ENCODE assay signal across 17 cellular contexts in the genomic region with DNA sequence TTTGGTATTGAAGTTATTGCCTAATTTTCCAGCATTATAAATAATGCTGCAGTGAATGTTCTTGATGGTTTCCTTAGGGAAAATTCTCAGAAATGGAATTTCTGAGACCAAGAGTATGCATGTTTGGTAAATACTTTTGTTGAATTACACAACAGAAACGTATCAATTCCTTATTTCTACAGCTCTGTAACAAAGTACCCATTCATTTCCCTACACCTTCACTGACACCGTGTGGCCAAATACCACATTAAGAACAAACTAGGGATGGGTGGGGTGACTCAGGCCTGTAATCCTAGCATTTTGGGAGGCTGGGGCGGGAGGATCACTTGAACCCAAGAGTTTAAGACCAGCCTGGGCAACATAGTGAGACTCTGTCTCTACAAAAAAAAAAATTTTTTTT. TPM values are rescaled to one million over a fixed set of nuclear protein-coding genes. Genes with fewer than 3 reads are reported as not detected.
DNase-seq lines count a peak whose midpoint lies in the region; ATAC-seq, FAIRE-seq and TF ChIP-seq lines count a peak whose summit lies in the region.
"Had no signal": no experiment of that assay in that cellular context is flagged by ENCODE, and none has a peak within 500 bp of the region (broad histone marks: within the 10 kb centered on the region; RNA-seq: fewer than 3 reads in every experiment).

No MANE protein-coding gene starts in this region.

- no peak for ATAC-seq in HepG2
- no peak for ATAC-seq in right lobe of liver
- ATAC-seq in PC-3, result peak; percentile 91
- no peak for ATAC-seq in heart right ventricle
- no peak for ATAC-seq in natural killer cell
- ATAC-seq: activated CD4-positive, CD25-positive, alpha-beta regulatory T cell treated with anti-CD3 and anti-CD28 coated beads, Interleukin-2, amount 50 U/mL, for 24 hours; pancreas had no signal

- no peak for TF ChIP-seq POLR2A in HepG2 (IDR thresholded peaks at IDR 0.05; ENCODE audit: insufficient read depth in 1 of 2, low read depth in 2 of 2, low read length in 2 of 2)
- no peak for TF ChIP-seq POLR2A in right lobe of liver (IDR thresholded peaks at IDR 0.05)

- 61% methylated on average over 3 of the region's 3 CpGs for WGBS in HepG2 (ENCODE audit: low lambda C conversion rate)
- WGBS in right lobe of liver (ENCODE audit: insufficient coverage, low coverage, low lambda C conversion rate, missing lambda C conversion rate), result 19% methylated on average over 2 of the region's 3 CpGs
- 61 to 66% methylated on average over 3 of the region's 3 CpGs for WGBS in heart right ventricle, 2 donors

- H3K27me3 Mint-ChIP-seq in natural killer cell (ENCODE audit: low read depth in 2 of 2), result no peaks in the 10 kb centered on the region
- H3K27me3 Mint-ChIP-seq: activated naive CD8-positive, alpha-beta T cell treated with anti-CD3 and anti-CD28 coated beads for 36 hours had no signal

- H3K36me3 ChIP-seq in HepG2 (replicated peaks in 1 of 2; ENCODE audit: control insufficient read depth in 1 of 2, insufficient read depth in 2 of 2, low read length in 2 of 2), result peaks cover 13 to 37% of the 10 kb centered on the region in 2 experiments
- peaks cover 0 to 16% (median 8%) of the 10 kb centered on the region in 4 donors for H3K36me3 ChIP-seq in right lobe of liver
- H3K36me3 ChIP-seq in PC-3 (ENCODE audit: low read depth, low read length), result peaks cover 32% of the 10 kb centered on the region
- peaks cover 0 to 90% (median 30%) of the 10 kb centered on the region in 9 donors for H3K36me3 ChIP-seq in heart right ventricle
- H3K36me3 ChIP-seq: pancreas had no signal

- TF ChIP-seq EP300 in HepG2 (IDR thresholded peaks at IDR 0.05; ENCODE audit: low read depth in 2 of 2, low read length in 2 of 2) (no peak), HepG2 (CRISPR knock-in tag; IDR thresholded peaks at IDR 0.05; ENCODE audit: borderline replicate concordance) (no peak)

- POLR2A ChIA-PET in HepG2 (lab: Yijun Ruan, JAX) (no interaction called here), PC-3 (lab: Charles Lee; ENCODE audit: unreplicated experiment) (no interaction called here)

- H3K27me3 ChIP-seq in HepG2 (ENCODE audit: control insufficient read depth in 1 of 2, insufficient read depth in 2 of 2, low read length in 2 of 2) (no peaks in the 10 kb centered on the region), right lobe of liver (no peaks in the 10 kb centered on the region), PC-3 (ENCODE audit: low read length) (no peaks in the 10 kb centered on the region), heart right ventricle (no peaks in the 10 kb centered on the region)
- H3K27me3 ChIP-seq: esophagus muscularis mucosa, pancreas, tibial nerve had no signal

- H3K4me3 ChIP-seq in HepG2 (replicated peaks in 1 of 3; ENCODE audit: insufficient read depth in 1 of 3, low read depth in 2 of 3, low read length in 3 of 3) (no peak overlapping the region), right lobe of liver (no peak overlapping the region), PC-3 (ENCODE audit: low read length) (no peak overlapping the region), heart right ventricle (no peak overlapping the region)
- H3K4me3 ChIP-seq: esophagus muscularis mucosa, pancreas, tibial nerve had no signal

- H2AFZ ChIP-seq in HepG2 (ENCODE audit: low read length), result no peak overlapping the region
- H2AFZ ChIP-seq in PC-3 (ENCODE audit: low read length), result no peak overlapping the region

- DNase-seq in HepG2 (ENCODE audit: low spot score), result no peak
- DNase-seq in right lobe of liver, result no peak
- DNase-seq in PC-3, result peak; percentile 69
- peak; percentile 29 for DNase-seq in dermis blood vessel endothelial cell
- no peak for DNase-seq in G401 (ENCODE audit: low spot score)
- no peak for DNase-seq in heart right ventricle
- no peak for DNase-seq in natural killer cell
- no peak for DNase-seq in NCI-H510A treated with DMSO at 0.1 percent for 48 hours (lab: John Stamatoyannopoulos, UW)
- DNase-seq: activated naive CD8-positive, alpha-beta T cell treated with anti-CD3 and anti-CD28 coated beads for 36 hours; cerebellar nuclear complex; NCI-H1417; pancreas had no signal

- BruUV-seq in HepG2 (replicated peaks; lab: Mats Ljungman, UMichigan) (no TSS peak), PC-3 (replicated peaks; lab: Mats Ljungman, UMichigan) (no TSS peak)

- TF ChIP-seq CTCF in HepG2 (CRISPR knock-in tag; IDR thresholded peaks at IDR 0.05) (peak; percentile 22), right lobe of liver (IDR thresholded peaks at IDR 0.05) (no peak), PC-3 (conservative IDR thresholded peaks at IDR 0.05; ENCODE audit: low read depth, low read length) (peak; percentile 54), heart right ventricle (IDR thresholded peaks at IDR 0.05) (no peak), natural killer cell (IDR thresholded peaks at IDR 0.05) (no peak)

- no peak overlapping the region for H3K27ac Mint-ChIP-seq in natural killer cell
- H3K27ac Mint-ChIP-seq: activated naive CD8-positive, alpha-beta T cell treated with anti-CD3 and anti-CD28 coated beads for 36 hours; mesothelial cell of epicardium had no signal

- CTCF ChIA-PET in HepG2 (lab: Yijun Ruan, JAX; ENCODE audit: low intra/inter-chr PET ratio, low total read pairs), result no interaction called here
- CTCF ChIA-PET in PC-3 (lab: Charles Lee), result no interaction called here

- H4K20me1 ChIP-seq in HepG2 (ENCODE audit: insufficient read depth, low read length) (no peaks in the 10 kb centered on the region), PC-3 (ENCODE audit: low read length) (no peaks in the 10 kb centered on the region)

- H3K4me1 ChIP-seq in HepG2 (ENCODE audit: insufficient read depth, low read length) (no peaks in the 10 kb centered on the region), right lobe of liver (peaks cover 0 to 25% (median 7%) of the 10 kb centered on the region in 4 donors), PC-3 (ENCODE audit: insufficient read depth, low read length) (no peaks in the 10 kb centered on the region), heart right ventricle (peaks cover 0 to 32% (median 24%) of the 10 kb centered on the region in 9 donors)
- H3K4me1 ChIP-seq: pancreas had no signal

- in situ Hi-C loops in HepG2 (cut with HindIII; ENCODE audit: extremely low pct_ligation_motif_present, low pct_unique_long_range_greater_than_20kb), result no loop called here
- in situ Hi-C loops in G401 (cut with HindIII; ENCODE audit: low sequenced_read_pairs), result no loop called here

- H3F3A ChIP-seq in PC-3 (ENCODE audit: low read length, unreplicated experiment), result no peaks in the 10 kb centered on the region

- no peak for FAIRE-seq in HepG2 (lab: Jason Lieb, UNC)
- FAIRE-seq: H1, pancreas had no signal

- H3K9me3 Mint-ChIP-seq in natural killer cell, result no peaks in the 10 kb centered on the region
- H3K9me3 Mint-ChIP-seq: activated naive CD8-positive, alpha-beta T cell treated with anti-CD3 and anti-CD28 coated beads for 36 hours; mesothelial cell of epicardium had no signal

- H3K9ac ChIP-seq in HepG2 (ENCODE audit: insufficient read depth, low read depth, low read length) (no peak overlapping the region), PC-3 (ENCODE audit: low read length) (no peak overlapping the region)

- H3K4me3 Mint-ChIP-seq in natural killer cell, result no peak overlapping the region
- H3K4me3 Mint-ChIP-seq: activated naive CD8-positive, alpha-beta T cell treated with anti-CD3 and anti-CD28 coated beads for 36 hours; mesothelial cell of epicardium had no signal

- H3K36me3 Mint-ChIP-seq in natural killer cell, result no peaks in the 10 kb centered on the region

- H3K9me3 ChIP-seq in HepG2 (ENCODE audit: low read length) (no peaks in the 10 kb centered on the region), right lobe of liver (no peaks in the 10 kb centered on the region), PC-3 (ENCODE audit: low read length) (no peaks in the 10 kb centered on the region), heart right ventricle (peaks cover 0 to 12% (median 5%) of the 10 kb centered on the region in 11 donors)
- H3K9me3 ChIP-seq: pancreas had no signal

- H3K4me2 ChIP-seq in HepG2 (ENCODE audit: low read depth, low read length), result no peak overlapping the region
- H3K4me2 ChIP-seq in PC-3 (ENCODE audit: low read length), result no peak overlapping the region

- H3K79me2 ChIP-seq in HepG2 (ENCODE audit: insufficient read depth, low read length) (no peaks in the 10 kb centered on the region), PC-3 (ENCODE audit: low read length) (no peaks in the 10 kb centered on the region)

- H3K27ac ChIP-seq in HepG2 (ENCODE audit: extremely low read length, insufficient read depth, low read length) (no peak overlapping the region), right lobe of liver (no peak overlapping the region), PC-3 (ENCODE audit: low read length) (no peak overlapping the region), heart right ventricle (no peak overlapping the region)
- H3K27ac ChIP-seq: esophagus muscularis mucosa, pancreas, tibial nerve had no signal

- no peak for TF ChIP-seq RAD21 in HepG2 (CRISPR knock-in tag; IDR thresholded peaks at IDR 0.05)

- H3K9me2 ChIP-seq in PC-3 (replicated peaks; ENCODE audit: low read length), result no peaks in the 10 kb centered on the region

- intact Hi-C loops in HepG2 (cut with micrococcal nuclease; ENCODE audit: unreplicated experiment), result no loop called here
- intact Hi-C loops in right lobe of liver (cut with DNase I), result no loop called here
- intact Hi-C loops in PC-3 (cut with micrococcal nuclease), result loop anchor here (10.0 kb wide), 1 partner anchor 150 kb away; the partner anchor contains the start of gene ABCG4
- intact Hi-C loops in heart right ventricle (cut with DNase I), result loop anchor here in 1 of 10 donors (10.0 kb wide), 1 partner anchor 90 kb away; the partner anchor contains the start of gene CBL
- intact Hi-C loops in natural killer cell (cut with micrococcal nuclease), result no loop called here

- H3K4me1 Mint-ChIP-seq in natural killer cell, result no peaks in the 10 kb centered on the region
- H3K4me1 Mint-ChIP-seq: activated naive CD8-positive, alpha-beta T cell treated with anti-CD3 and anti-CD28 coated beads for 36 hours had no signal

RNA-seq across cellular contexts. Expression of gene MCAM, which starts 21.8 kb away (rescaled TPM):
- total RNA-seq in HepG2 (2016; rRNA removed; fragmentation: Illumina TruSeq; extraction: Trizol), result 5.9 and 15.2 TPM in 2 replicates
- 0.97 and 1.4 TPM in 2 replicates for total RNA-seq in HepG2 (2016; cell fraction: cytosol; rRNA removed; fragmentation: Illumina TruSeq; extraction: Trizol; ENCODE audit: low read depth)
- 5.2 and 13.8 TPM in 2 replicates for total RNA-seq in HepG2 (2016; cell fraction: insoluble cytoplasmic fraction; rRNA removed; fragmentation: Illumina TruSeq; extraction: Trizol)
- total RNA-seq in HepG2 (2016; cell fraction: membrane; rRNA removed; fragmentation: Illumina TruSeq; extraction: Trizol), result 2.5 and 3.3 TPM in 2 replicates
- total RNA-seq in HepG2 (2016; cell fraction: nucleus; rRNA removed; fragmentation: Illumina TruSeq; extraction: Trizol), result 13.7 and 14.4 TPM in 2 replicates
- 12.1 and 18.6 TPM in 2 replicates for polyA plus RNA-seq in HepG2 (2011; rRNA removed)
- polyA plus RNA-seq in HepG2 (2011; cell fraction: cytosol; rRNA removed), result 33.4 and 50.2 TPM in 2 replicates
- polyA plus RNA-seq in HepG2 (2011; cell fraction: nucleus; rRNA removed), result 24.8 and 27.5 TPM in 2 replicates
- 4.0 and 15.6 TPM in 2 replicates for polyA plus RNA-seq in HepG2 (2012)
- 0.68 and 0.83 TPM in 2 replicates for polyA plus RNA-seq in HepG2 (2016; cell fraction: cytosol; fragmentation: Illumina TruSeq; extraction: Trizol; ENCODE audit: low read depth)
- polyA plus RNA-seq in HepG2 (2016; cell fraction: insoluble cytoplasmic fraction; fragmentation: Illumina TruSeq; extraction: Trizol; ENCODE audit: low read depth), result 3.9 and 5.4 TPM in 2 replicates
- 1.1 and 2.3 TPM in 2 replicates for polyA plus RNA-seq in HepG2 (2016; cell fraction: membrane; fragmentation: Illumina TruSeq; extraction: Trizol; ENCODE audit: low read depth)
- 18.8 and 20.4 TPM in 2 replicates for polyA plus RNA-seq in HepG2 (2016; cell fraction: nucleus; fragmentation: Illumina TruSeq; extraction: Trizol; ENCODE audit: insufficient read depth, low read depth)
- polyA minus RNA-seq in HepG2 (2011; rRNA and poly(A)+ RNA removed; ENCODE audit: low replicate concordance), result 29.9 and 104 TPM in 2 replicates
- 14.3 and 15.4 TPM in 2 replicates for polyA minus RNA-seq in HepG2 (2011; cell fraction: cytosol; rRNA and poly(A)+ RNA removed)
- polyA minus RNA-seq in HepG2 (2011; cell fraction: nucleus; rRNA and poly(A)+ RNA removed), result 13.8 and 15.8 TPM in 2 replicates
- total RNA-seq in right lobe of liver, result 10 to 100 TPM in 4 of 6 experiments, 1 to 10 TPM in 2; 1.8 to 28.7 (median 12.5) TPM
- 124 and 162 TPM in 2 replicates for total RNA-seq in PC-3 (2014; rRNA removed)
- 1,172 and 1,718 TPM in 2 replicates for total RNA-seq in dermis blood vessel endothelial cell
- total RNA-seq in G401 (2014; rRNA removed; shearing (Covaris generic)), result 77.2 and 90.3 TPM in 2 replicates
- total RNA-seq in heart right ventricle, result 100 to 1,000 TPM in 4 of 10 donors, 10 to 100 TPM in 6; 37.8 to 136 (median 96.9) TPM
- polyA plus RNA-seq in heart right ventricle, result 10 to 100 TPM; 35.8 to 97.5 TPM
- total RNA-seq in natural killer cell, result 1 to 10 TPM in 1 of 3 donors, under 1 TPM in 2; 0.11 to 2.0 (median 0.19) TPM

RNA-seq across cellular contexts. Expression of gene RNF26, which starts 39.1 kb away (rescaled TPM):
- total RNA-seq in HepG2 (2016; rRNA removed; fragmentation: Illumina TruSeq; extraction: Trizol), result 11.9 and 20.8 TPM in 2 replicates
- total RNA-seq in HepG2 (2016; cell fraction: cytosol; rRNA removed; fragmentation: Illumina TruSeq; extraction: Trizol; ENCODE audit: low read depth), result 5.1 and 5.5 TPM in 2 replicates
- total RNA-seq in HepG2 (2016; cell fraction: insoluble cytoplasmic fraction; rRNA removed; fragmentation: Illumina TruSeq; extraction: Trizol), result 11.0 and 17.9 TPM in 2 replicates
- 25.7 and 27.9 TPM in 2 replicates for total RNA-seq in HepG2 (2016; cell fraction: membrane; rRNA removed; fragmentation: Illumina TruSeq; extraction: Trizol)
- total RNA-seq in HepG2 (2016; cell fraction: nucleus; rRNA removed; fragmentation: Illumina TruSeq; extraction: Trizol), result 16.9 and 17.9 TPM in 2 replicates
- 26.3 and 28.8 TPM in 2 replicates for polyA plus RNA-seq in HepG2 (2011; rRNA removed)
- polyA plus RNA-seq in HepG2 (2011; cell fraction: cytosol; rRNA removed), result 33.9 and 41.8 TPM in 2 replicates
- polyA plus RNA-seq in HepG2 (2011; cell fraction: nucleus; rRNA removed), result 21.0 and 21.5 TPM in 2 replicates
- 29.6 and 32.1 TPM in 2 replicates for polyA plus RNA-seq in HepG2 (2012)
- 16.4 and 19.4 TPM in 2 replicates for polyA plus RNA-seq in HepG2 (2016; cell fraction: cytosol; fragmentation: Illumina TruSeq; extraction: Trizol; ENCODE audit: low read depth)
- 51.2 and 62.2 TPM in 2 replicates for polyA plus RNA-seq in HepG2 (2016; cell fraction: insoluble cytoplasmic fraction; fragmentation: Illumina TruSeq; extraction: Trizol; ENCODE audit: low read depth)
- polyA plus RNA-seq in HepG2 (2016; cell fraction: membrane; fragmentation: Illumina TruSeq; extraction: Trizol; ENCODE audit: low read depth), result 61.9 and 66.3 TPM in 2 replicates
- polyA plus RNA-seq in HepG2 (2016; cell fraction: nucleus; fragmentation: Illumina TruSeq; extraction: Trizol; ENCODE audit: insufficient read depth, low read depth), result 50.4 and 51.8 TPM in 2 replicates
- 92.7 and 163 TPM in 2 replicates for polyA minus RNA-seq in HepG2 (2011; rRNA and poly(A)+ RNA removed; ENCODE audit: low replicate concordance)
- 34.6 and 35.6 TPM in 2 replicates for polyA minus RNA-seq in HepG2 (2011; cell fraction: cytosol; rRNA and poly(A)+ RNA removed)
- 16.9 and 21.8 TPM in 2 replicates for polyA minus RNA-seq in HepG2 (2011; cell fraction: nucleus; rRNA and poly(A)+ RNA removed)
- total RNA-seq in right lobe of liver, result 10 to 100 TPM; 12.9 to 18.1 (median 15.1) TPM
- total RNA-seq in PC-3 (2014; rRNA removed), result 22.9 and 34.5 TPM in 2 replicates
- total RNA-seq in dermis blood vessel endothelial cell, result 3.2 and 16.8 TPM in 2 replicates
- 19.3 and 19.9 TPM in 2 replicates for total RNA-seq in G401 (2014; rRNA removed; shearing (Covaris generic))
- 10 to 100 TPM; 11.1 to 17.6 (median 13.4) TPM for total RNA-seq in heart right ventricle
- 10 to 100 TPM in 1 of 2 donors, 1 to 10 TPM in 1; 6.4 to 13.2 TPM for polyA plus RNA-seq in heart right ventricle
- 10 to 100 TPM; 18.0 to 21.8 (median 18.1) TPM for total RNA-seq in natural killer cell

RNA-seq across cellular contexts. Expression of gene C1QTNF5, which starts 45.5 kb away (rescaled TPM):
- total RNA-seq in HepG2 (2016; rRNA removed; fragmentation: Illumina TruSeq; extraction: Trizol) (0.77 and 1.2 TPM in 2 replicates), right lobe of liver (1 to 10 TPM; 2.8 to 6.3 (median 4.8) TPM), PC-3 (2014; rRNA removed) (2.0 and 2.6 TPM in 2 replicates), dermis blood vessel endothelial cell (60.2 and 127 TPM in 2 replicates), heart right ventricle (10 to 100 TPM; 11.4 to 25.1 (median 19.9) TPM), natural killer cell (not detected)
- 0.26 and 0.40 TPM in 2 replicates for total RNA-seq in HepG2 (2016; cell fraction: cytosol; rRNA removed; fragmentation: Illumina TruSeq; extraction: Trizol; ENCODE audit: low read depth)
- 0.76 and 0.78 TPM in 2 replicates for total RNA-seq in HepG2 (2016; cell fraction: insoluble cytoplasmic fraction; rRNA removed; fragmentation: Illumina TruSeq; extraction: Trizol)
- total RNA-seq in HepG2 (2016; cell fraction: membrane; rRNA removed; fragmentation: Illumina TruSeq; extraction: Trizol), result 0.28 and 0.45 TPM in 2 replicates
- 0.47 and 0.91 TPM in 2 replicates for total RNA-seq in HepG2 (2016; cell fraction: nucleus; rRNA removed; fragmentation: Illumina TruSeq; extraction: Trizol)
- polyA plus RNA-seq in HepG2 (2011; rRNA removed) (0.86 TPM in 2 replicates), heart right ventricle (10 to 100 TPM; 32.8 to 35.7 TPM)
- polyA plus RNA-seq in HepG2 (2011; cell fraction: cytosol; rRNA removed), result 0.91 and 1.1 TPM in 2 replicates
- 0.96 and 1.1 TPM in 2 replicates for polyA plus RNA-seq in HepG2 (2011; cell fraction: nucleus; rRNA removed)
- 0.19 and 0.53 TPM in 2 replicates for polyA plus RNA-seq in HepG2 (2012)
- polyA plus RNA-seq in HepG2 (2016; cell fraction: cytosol; fragmentation: Illumina TruSeq; extraction: Trizol; ENCODE audit: low read depth), result 0.25 and 0.45 TPM in 2 replicates
- 0.39 and 0.53 TPM in 2 replicates for polyA plus RNA-seq in HepG2 (2016; cell fraction: insoluble cytoplasmic fraction; fragmentation: Illumina TruSeq; extraction: Trizol; ENCODE audit: low read depth)
- 0.16 and 0.49 TPM in 2 replicates for polyA plus RNA-seq in HepG2 (2016; cell fraction: membrane; fragmentation: Illumina TruSeq; extraction: Trizol; ENCODE audit: low read depth)
- polyA plus RNA-seq in HepG2 (2016; cell fraction: nucleus; fragmentation: Illumina TruSeq; extraction: Trizol; ENCODE audit: insufficient read depth, low read depth), result 1.1 and 1.6 TPM in 2 replicates
- 0.94 TPM in 1 of 2 replicates, not detected in the other for polyA minus RNA-seq in HepG2 (2011; rRNA and poly(A)+ RNA removed; ENCODE audit: low replicate concordance)
- not detected in 2 replicates for polyA minus RNA-seq in HepG2 (2011; cell fraction: cytosol; rRNA and poly(A)+ RNA removed)
- polyA minus RNA-seq in HepG2 (2011; cell fraction: nucleus; rRNA and poly(A)+ RNA removed), result not detected in 2 replicates
- 0.17 and 1.0 TPM in 2 replicates for total RNA-seq in G401 (2014; rRNA removed; shearing (Covaris generic))
- total RNA-seq: activated naive CD8-positive, alpha-beta T cell treated with anti-CD3 and anti-CD28 coated beads for 36 hours had no signal

RNA-seq across cellular contexts. Expression of gene MFRP, which starts 51.3 kb away (rescaled TPM):
- total RNA-seq in HepG2 (2016; rRNA removed; fragmentation: Illumina TruSeq; extraction: Trizol) (not detected in 2 replicates), right lobe of liver (not detected), PC-3 (2014; rRNA removed) (not detected in 2 replicates), dermis blood vessel endothelial cell (not detected in 2 replicates), heart right ventricle (not detected), natural killer cell (not detected)
- not detected in 2 replicates for total RNA-seq in HepG2 (2016; cell fraction: cytosol; rRNA removed; fragmentation: Illumina TruSeq; extraction: Trizol; ENCODE audit: low read depth)
- total RNA-seq in HepG2 (2016; cell fraction: insoluble cytoplasmic fraction; rRNA removed; fragmentation: Illumina TruSeq; extraction: Trizol), result not detected in 2 replicates
- not detected in 2 replicates for total RNA-seq in HepG2 (2016; cell fraction: membrane; rRNA removed; fragmentation: Illumina TruSeq; extraction: Trizol)
- not detected in 2 replicates for total RNA-seq in HepG2 (2016; cell fraction: nucleus; rRNA removed; fragmentation: Illumina TruSeq; extraction: Trizol)
- polyA plus RNA-seq in HepG2 (2011; rRNA removed) (not detected in 2 replicates), heart right ventricle (under 1 TPM in 1 of 2 donors, not detected in 1; 0.04 TPM)
- polyA plus RNA-seq in HepG2 (2011; cell fraction: cytosol; rRNA removed), result not detected in 2 replicates
- not detected in 2 replicates for polyA plus RNA-seq in HepG2 (2011; cell fraction: nucleus; rRNA removed)
- polyA plus RNA-seq in HepG2 (2012), result not detected in 2 replicates
- not detected in 2 replicates for polyA plus RNA-seq in HepG2 (2016; cell fraction: cytosol; fragmentation: Illumina TruSeq; extraction: Trizol; ENCODE audit: low read depth)
- not detected in 2 replicates for polyA plus RNA-seq in HepG2 (2016; cell fraction: insoluble cytoplasmic fraction; fragmentation: Illumina TruSeq; extraction: Trizol; ENCODE audit: low read depth)
- not detected in 2 replicates for polyA plus RNA-seq in HepG2 (2016; cell fraction: membrane; fragmentation: Illumina TruSeq; extraction: Trizol; ENCODE audit: low read depth)
- not detected in 2 replicates for polyA plus RNA-seq in HepG2 (2016; cell fraction: nucleus; fragmentation: Illumina TruSeq; extraction: Trizol; ENCODE audit: insufficient read depth, low read depth)
- not detected in 2 replicates for polyA minus RNA-seq in HepG2 (2011; rRNA and poly(A)+ RNA removed; ENCODE audit: low replicate concordance)
- polyA minus RNA-seq in HepG2 (2011; cell fraction: cytosol; rRNA and poly(A)+ RNA removed), result not detected in 2 replicates
- not detected in 2 replicates for polyA minus RNA-seq in HepG2 (2011; cell fraction: nucleus; rRNA and poly(A)+ RNA removed)
- total RNA-seq in G401 (2014; rRNA removed; shearing (Covaris generic)), result 0.25 and 7.3 TPM in 2 replicates
- total RNA-seq: activated naive CD8-positive, alpha-beta T cell treated with anti-CD3 and anti-CD28 coated beads for 36 hours; H1; mesothelial cell of epicardium; pancreas had no signal
- polyA plus RNA-seq: pancreas had no signal

Comparison
In these comparisons a context has a peak if more than half of its experiments do, and no peak if none do; other contexts are left out.
1. CTCF ChIP-seq: peak in HepG2 (single experiment) and PC-3 (single experiment); none in right lobe of liver (0 of 4), heart right ventricle (0 of 9) and natural killer cell (single experiment).
2. DNase-seq: peak in PC-3 (single experiment) and dermis blood vessel endothelial cell (single experiment); none in HepG2 (single experiment), right lobe of liver (0 of 3), G401 (single experiment), heart right ventricle (0 of 2), natural killer cell (single experiment) and NCI-H510A treated with DMSO at 0.1 percent for 48 hours (single experiment).